Comparison of ENCODE assay signal across 1 cellular context in genomic region chr22:20639750-20640149, GRCh38.
TF ChIP-seq lines count a peak whose summit lies in the region.

No MANE protein-coding gene starts in this region.

TF ChIP-seq in K562, 482 proteins besides CTCF, POLR2A, EP300 and RAD21 (continued from another document and continues in another):
- TF ChIP-seq, protein P1, sequence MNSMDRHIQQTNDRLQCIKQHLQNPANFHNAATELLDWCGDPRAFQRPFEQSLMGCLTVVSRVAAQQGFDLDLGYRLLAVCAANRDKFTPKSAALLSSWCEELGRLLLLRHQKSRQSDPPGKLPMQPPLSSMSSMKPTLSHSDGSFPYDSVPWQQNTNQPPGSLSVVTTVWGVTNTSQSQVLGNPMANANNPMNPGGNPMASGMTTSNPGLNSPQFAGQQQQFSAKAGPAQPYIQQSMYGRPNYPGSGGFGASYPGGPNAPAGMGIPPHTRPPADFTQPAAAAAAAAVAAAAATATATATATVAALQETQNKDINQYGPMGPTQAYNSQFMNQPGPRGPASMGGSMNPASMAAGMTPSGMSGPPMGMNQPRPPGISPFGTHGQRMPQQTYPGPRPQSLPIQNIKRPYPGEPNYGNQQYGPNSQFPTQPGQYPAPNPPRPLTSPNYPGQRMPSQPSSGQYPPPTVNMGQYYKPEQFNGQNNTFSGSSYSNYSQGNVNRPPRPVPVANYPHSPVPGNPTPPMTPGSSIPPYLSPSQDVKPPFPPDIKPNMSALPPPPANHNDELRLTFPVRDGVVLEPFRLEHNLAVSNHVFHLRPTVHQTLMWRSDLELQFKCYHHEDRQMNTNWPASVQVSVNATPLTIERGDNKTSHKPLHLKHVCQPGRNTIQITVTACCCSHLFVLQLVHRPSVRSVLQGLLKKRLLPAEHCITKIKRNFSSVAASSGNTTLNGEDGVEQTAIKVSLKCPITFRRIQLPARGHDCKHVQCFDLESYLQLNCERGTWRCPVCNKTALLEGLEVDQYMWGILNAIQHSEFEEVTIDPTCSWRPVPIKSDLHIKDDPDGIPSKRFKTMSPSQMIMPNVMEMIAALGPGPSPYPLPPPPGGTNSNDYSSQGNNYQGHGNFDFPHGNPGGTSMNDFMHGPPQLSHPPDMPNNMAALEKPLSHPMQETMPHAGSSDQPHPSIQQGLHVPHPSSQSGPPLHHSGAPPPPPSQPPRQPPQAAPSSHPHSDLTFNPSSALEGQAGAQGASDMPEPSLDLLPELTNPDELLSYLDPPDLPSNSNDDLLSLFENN (IDR thresholded peaks at IDR 0.05; ENCODE audit: low read depth in 2 of 2, low read length in 2 of 2): 0 out of 4 replicates have a peak, but pooled peaks of 1 of the 2 experiments have one; percentile 43
- TF ChIP-seq, protein P2, sequence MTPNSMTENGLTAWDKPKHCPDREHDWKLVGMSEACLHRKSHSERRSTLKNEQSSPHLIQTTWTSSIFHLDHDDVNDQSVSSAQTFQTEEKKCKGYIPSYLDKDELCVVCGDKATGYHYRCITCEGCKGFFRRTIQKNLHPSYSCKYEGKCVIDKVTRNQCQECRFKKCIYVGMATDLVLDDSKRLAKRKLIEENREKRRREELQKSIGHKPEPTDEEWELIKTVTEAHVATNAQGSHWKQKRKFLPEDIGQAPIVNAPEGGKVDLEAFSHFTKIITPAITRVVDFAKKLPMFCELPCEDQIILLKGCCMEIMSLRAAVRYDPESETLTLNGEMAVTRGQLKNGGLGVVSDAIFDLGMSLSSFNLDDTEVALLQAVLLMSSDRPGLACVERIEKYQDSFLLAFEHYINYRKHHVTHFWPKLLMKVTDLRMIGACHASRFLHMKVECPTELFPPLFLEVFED (CRISPR knock-in tag; conservative IDR thresholded peaks at IDR 0.05): peak; percentile 92
- peak in 1 of 2 experiments; percentile 98; a peak in 2 of 3 replicates for TF ChIP-seq CBX3 (IDR thresholded peaks at IDR 0.05; ENCODE audit: borderline replicate concordance in 1 of 2, low read length in 2 of 2)
- TF ChIP-seq SMARCA5 (IDR thresholded peaks at IDR 0.05): peak; percentile 99
- no peak for TF ChIP-seq ZNF707 (CRISPR knock-in tag; conservative IDR thresholded peaks at IDR 0.05)
- TF ChIP-seq SNAPC5 (CRISPR knock-in tag; IDR thresholded peaks at IDR 0.05): no peak
- peak; percentile 100 for TF ChIP-seq ZNF146 (CRISPR knock-in tag; IDR thresholded peaks at IDR 0.05; ENCODE audit: unreplicated experiment)
- 0 out of 2 replicates have a peak, but pooled peaks have one; percentile 56 for TF ChIP-seq ZNF347 (CRISPR knock-in tag; IDR thresholded peaks at IDR 0.05; ENCODE audit: low read depth)
- TF ChIP-seq ZNF695 (CRISPR knock-in tag; IDR thresholded peaks at IDR 0.05): no peak
- peak; percentile 92 for TF ChIP-seq BHLHE40 (IDR thresholded peaks at IDR 0.05; ENCODE audit: low read length)
- TF ChIP-seq ATF3 (IDR thresholded peaks at IDR 0.05): no peak
- 0 out of 2 replicates have a peak, but pooled peaks have one; percentile 28 for TF ChIP-seq ATF3 (CRISPR knock-in tag; conservative IDR thresholded peaks at IDR 0.05)
- peak in 1 of 2 experiments; percentile 44; a peak in 1 of 4 replicates for TF ChIP-seq TEAD1 (CRISPR knock-in tag; IDR thresholded peaks at IDR 0.05)
- TF ChIP-seq SMAD1 (IDR thresholded peaks at IDR 0.05; ENCODE audit: low read depth, low read length, partially characterized antibody): no peak
- TF ChIP-seq, protein P3, sequence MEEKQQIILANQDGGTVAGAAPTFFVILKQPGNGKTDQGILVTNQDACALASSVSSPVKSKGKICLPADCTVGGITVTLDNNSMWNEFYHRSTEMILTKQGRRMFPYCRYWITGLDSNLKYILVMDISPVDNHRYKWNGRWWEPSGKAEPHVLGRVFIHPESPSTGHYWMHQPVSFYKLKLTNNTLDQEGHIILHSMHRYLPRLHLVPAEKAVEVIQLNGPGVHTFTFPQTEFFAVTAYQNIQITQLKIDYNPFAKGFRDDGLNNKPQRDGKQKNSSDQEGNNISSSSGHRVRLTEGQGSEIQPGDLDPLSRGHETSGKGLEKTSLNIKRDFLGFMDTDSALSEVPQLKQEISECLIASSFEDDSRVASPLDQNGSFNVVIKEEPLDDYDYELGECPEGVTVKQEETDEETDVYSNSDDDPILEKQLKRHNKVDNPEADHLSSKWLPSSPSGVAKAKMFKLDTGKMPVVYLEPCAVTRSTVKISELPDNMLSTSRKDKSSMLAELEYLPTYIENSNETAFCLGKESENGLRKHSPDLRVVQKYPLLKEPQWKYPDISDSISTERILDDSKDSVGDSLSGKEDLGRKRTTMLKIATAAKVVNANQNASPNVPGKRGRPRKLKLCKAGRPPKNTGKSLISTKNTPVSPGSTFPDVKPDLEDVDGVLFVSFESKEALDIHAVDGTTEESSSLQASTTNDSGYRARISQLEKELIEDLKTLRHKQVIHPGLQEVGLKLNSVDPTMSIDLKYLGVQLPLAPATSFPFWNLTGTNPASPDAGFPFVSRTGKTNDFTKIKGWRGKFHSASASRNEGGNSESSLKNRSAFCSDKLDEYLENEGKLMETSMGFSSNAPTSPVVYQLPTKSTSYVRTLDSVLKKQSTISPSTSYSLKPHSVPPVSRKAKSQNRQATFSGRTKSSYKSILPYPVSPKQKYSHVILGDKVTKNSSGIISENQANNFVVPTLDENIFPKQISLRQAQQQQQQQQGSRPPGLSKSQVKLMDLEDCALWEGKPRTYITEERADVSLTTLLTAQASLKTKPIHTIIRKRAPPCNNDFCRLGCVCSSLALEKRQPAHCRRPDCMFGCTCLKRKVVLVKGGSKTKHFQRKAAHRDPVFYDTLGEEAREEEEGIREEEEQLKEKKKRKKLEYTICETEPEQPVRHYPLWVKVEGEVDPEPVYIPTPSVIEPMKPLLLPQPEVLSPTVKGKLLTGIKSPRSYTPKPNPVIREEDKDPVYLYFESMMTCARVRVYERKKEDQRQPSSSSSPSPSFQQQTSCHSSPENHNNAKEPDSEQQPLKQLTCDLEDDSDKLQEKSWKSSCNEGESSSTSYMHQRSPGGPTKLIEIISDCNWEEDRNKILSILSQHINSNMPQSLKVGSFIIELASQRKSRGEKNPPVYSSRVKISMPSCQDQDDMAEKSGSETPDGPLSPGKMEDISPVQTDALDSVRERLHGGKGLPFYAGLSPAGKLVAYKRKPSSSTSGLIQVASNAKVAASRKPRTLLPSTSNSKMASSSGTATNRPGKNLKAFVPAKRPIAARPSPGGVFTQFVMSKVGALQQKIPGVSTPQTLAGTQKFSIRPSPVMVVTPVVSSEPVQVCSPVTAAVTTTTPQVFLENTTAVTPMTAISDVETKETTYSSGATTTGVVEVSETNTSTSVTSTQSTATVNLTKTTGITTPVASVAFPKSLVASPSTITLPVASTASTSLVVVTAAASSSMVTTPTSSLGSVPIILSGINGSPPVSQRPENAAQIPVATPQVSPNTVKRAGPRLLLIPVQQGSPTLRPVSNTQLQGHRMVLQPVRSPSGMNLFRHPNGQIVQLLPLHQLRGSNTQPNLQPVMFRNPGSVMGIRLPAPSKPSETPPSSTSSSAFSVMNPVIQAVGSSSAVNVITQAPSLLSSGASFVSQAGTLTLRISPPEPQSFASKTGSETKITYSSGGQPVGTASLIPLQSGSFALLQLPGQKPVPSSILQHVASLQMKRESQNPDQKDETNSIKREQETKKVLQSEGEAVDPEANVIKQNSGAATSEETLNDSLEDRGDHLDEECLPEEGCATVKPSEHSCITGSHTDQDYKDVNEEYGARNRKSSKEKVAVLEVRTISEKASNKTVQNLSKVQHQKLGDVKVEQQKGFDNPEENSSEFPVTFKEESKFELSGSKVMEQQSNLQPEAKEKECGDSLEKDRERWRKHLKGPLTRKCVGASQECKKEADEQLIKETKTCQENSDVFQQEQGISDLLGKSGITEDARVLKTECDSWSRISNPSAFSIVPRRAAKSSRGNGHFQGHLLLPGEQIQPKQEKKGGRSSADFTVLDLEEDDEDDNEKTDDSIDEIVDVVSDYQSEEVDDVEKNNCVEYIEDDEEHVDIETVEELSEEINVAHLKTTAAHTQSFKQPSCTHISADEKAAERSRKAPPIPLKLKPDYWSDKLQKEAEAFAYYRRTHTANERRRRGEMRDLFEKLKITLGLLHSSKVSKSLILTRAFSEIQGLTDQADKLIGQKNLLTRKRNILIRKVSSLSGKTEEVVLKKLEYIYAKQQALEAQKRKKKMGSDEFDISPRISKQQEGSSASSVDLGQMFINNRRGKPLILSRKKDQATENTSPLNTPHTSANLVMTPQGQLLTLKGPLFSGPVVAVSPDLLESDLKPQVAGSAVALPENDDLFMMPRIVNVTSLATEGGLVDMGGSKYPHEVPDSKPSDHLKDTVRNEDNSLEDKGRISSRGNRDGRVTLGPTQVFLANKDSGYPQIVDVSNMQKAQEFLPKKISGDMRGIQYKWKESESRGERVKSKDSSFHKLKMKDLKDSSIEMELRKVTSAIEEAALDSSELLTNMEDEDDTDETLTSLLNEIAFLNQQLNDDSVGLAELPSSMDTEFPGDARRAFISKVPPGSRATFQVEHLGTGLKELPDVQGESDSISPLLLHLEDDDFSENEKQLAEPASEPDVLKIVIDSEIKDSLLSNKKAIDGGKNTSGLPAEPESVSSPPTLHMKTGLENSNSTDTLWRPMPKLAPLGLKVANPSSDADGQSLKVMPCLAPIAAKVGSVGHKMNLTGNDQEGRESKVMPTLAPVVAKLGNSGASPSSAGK (IDR thresholded peaks at IDR 0.05): no peak
- no peak for TF ChIP-seq ZNF583 (CRISPR knock-in tag; IDR thresholded peaks at IDR 0.05)
- TF ChIP-seq, protein P4, sequence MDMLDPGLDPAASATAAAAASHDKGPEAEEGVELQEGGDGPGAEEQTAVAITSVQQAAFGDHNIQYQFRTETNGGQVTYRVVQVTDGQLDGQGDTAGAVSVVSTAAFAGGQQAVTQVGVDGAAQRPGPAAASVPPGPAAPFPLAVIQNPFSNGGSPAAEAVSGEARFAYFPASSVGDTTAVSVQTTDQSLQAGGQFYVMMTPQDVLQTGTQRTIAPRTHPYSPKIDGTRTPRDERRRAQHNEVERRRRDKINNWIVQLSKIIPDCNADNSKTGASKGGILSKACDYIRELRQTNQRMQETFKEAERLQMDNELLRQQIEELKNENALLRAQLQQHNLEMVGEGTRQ (CRISPR knock-in tag; IDR thresholded peaks at IDR 0.05): peak; percentile 46; the same call in 1 of the 2 replicates
- TF ChIP-seq ZNF699 (CRISPR knock-in tag; IDR thresholded peaks at IDR 0.05; ENCODE audit: insufficient replicate concordance): peak; percentile 37
- 0 out of 2 replicates have a peak, but pooled peaks have one; percentile 11 for TF ChIP-seq GMEB1 (CRISPR knock-in tag; IDR thresholded peaks at IDR 0.05)
- TF ChIP-seq HDGF (IDR thresholded peaks at IDR 0.05): peak; percentile 91; the same call in 1 of the 2 replicates
- TF ChIP-seq CBX2 (IDR thresholded peaks at IDR 0.05; ENCODE audit: insufficient read depth, low read length, poor library complexity, severe bottlenecking): no peak
- TF ChIP-seq ZNF586 (CRISPR knock-in tag; conservative IDR thresholded peaks at IDR 0.05): no peak
- TF ChIP-seq ZFP91 (CRISPR knock-in tag; IDR thresholded peaks at IDR 0.05): no peak
- no peak for TF ChIP-seq ID3 (CRISPR knock-in tag; IDR thresholded peaks at IDR 0.05)
- TF ChIP-seq ID3 (tag; IDR thresholded peaks at IDR 0.05): 0 out of 2 replicates have a peak, but pooled peaks have one; percentile 52
- TF ChIP-seq ZFP30 (CRISPR knock-in tag; IDR thresholded peaks at IDR 0.05; ENCODE audit: borderline replicate concordance): peak; percentile 48; the same call in 1 of the 2 replicates
- TF ChIP-seq ZNF785 (CRISPR knock-in tag; IDR thresholded peaks at IDR 0.05): no peak; the same call in 1 of the 2 replicates
- peak; percentile 45; the same call in 1 of the 2 replicates for TF ChIP-seq SP1 (CRISPR knock-in tag; IDR thresholded peaks at IDR 0.05)
- peak; percentile 49; the same call in 1 of the 2 replicates for TF ChIP-seq GTF2A2 (tag; IDR thresholded peaks at IDR 0.05)
- 0 out of 2 replicates have a peak, but pooled peaks have one; percentile 65 for TF ChIP-seq PTBP1 (IDR thresholded peaks at IDR 0.05; ENCODE audit: low read depth, low read length)
